In the genomic region with DNA sequence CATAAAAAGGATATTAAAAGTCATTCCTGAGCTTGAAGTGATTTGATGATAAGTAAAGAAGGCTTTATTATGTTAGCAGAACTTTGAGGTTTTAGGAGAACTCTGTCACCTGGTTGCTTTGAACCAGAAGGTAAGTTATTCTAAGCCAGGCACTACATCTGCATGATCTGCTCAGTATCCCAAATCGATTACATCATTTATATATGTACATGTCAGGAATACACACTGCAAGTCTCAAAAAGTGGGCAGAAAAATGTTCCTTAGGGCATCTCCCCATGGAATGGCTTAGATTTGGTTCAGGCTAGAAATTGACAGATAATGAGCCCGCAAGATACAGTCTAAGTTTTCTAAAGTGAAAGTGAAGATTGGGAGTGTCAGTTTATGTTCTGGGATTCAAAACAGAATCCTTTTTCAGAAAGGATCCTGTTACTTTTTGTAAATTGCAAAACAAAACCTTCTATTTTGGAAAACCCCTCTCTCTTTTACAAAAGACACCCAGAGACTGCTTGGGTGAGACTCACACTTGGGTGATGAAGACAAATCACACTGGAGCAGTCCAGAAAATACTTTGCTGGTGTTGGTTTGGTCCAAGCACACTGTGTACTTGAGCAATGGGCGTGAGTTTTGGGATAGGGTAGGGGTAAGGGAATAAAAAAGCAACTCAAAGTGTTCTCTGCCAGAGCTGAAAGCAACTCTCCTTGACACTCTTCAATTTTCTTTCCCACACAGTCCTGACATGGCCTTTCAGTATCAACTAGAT, we compare ENCODE assay signal across 15 cellular contexts.
DNase-seq lines count a peak whose midpoint lies in the region; ATAC-seq and TF ChIP-seq lines count a peak whose summit lies in the region.
"Had no signal": no experiment of that assay in that cellular context is flagged by ENCODE, and none has a peak within 500 bp of the region (broad histone marks: within the 10 kb centered on the region; RNA-seq: fewer than 3 reads in every experiment).

No MANE protein-coding gene starts in this region.

- H2AK9ac ChIP-seq in IMR-90 (replicated peaks; ENCODE audit: low read depth, low read length, poor library complexity) = no peak overlapping the region

- H2BK120ac ChIP-seq in IMR-90 (ENCODE audit: low read depth, low read length) = no peak overlapping the region

- no peak overlapping the region for H3K56ac ChIP-seq in IMR-90 (ENCODE audit: extremely low read depth, insufficient read depth, low read length)

- H3K4me3 ChIP-seq in IMR-90 (ENCODE audit: insufficient read depth, low read depth, low read length) = no peak overlapping the region
- peak overlapping the region; percentile 20 to 26; a peak in 3 of 4 replicates for H3K4me3 ChIP-seq in SK-N-SH (ENCODE audit: low read depth in 2 of 2, low read length in 1 of 2)
- H3K4me3 ChIP-seq in SJCRH30 = no peak overlapping the region
- H3K4me3 ChIP-seq: A549 had no signal

- no peak overlapping the region for H2AK5ac ChIP-seq in IMR-90 (ENCODE audit: low read depth, low read length)

- BruUV-seq in IMR-90 (replicated peaks; lab: Mats Ljungman, UMichigan) = no TSS peak

- no peak overlapping the region for H3K4me3 Mint-ChIP-seq in osteocyte (ENCODE audit: unreplicated experiment)
- H3K4me3 Mint-ChIP-seq: CD8-positive, alpha-beta T cell; IgD-negative memory B cell had no signal

- no peak overlapping the region for H3K4ac ChIP-seq in IMR-90 (ENCODE audit: low read depth, low read length)

- H3K14ac ChIP-seq in IMR-90 (replicated peaks; ENCODE audit: low read depth, low read length) = no peak overlapping the region

- H4K91ac ChIP-seq in IMR-90 (ENCODE audit: insufficient read depth, low read depth, low read length) = no peak overlapping the region

- H3K4me1 Mint-ChIP-seq in osteocyte (ENCODE audit: unreplicated experiment) = peaks cover 47% of the 10 kb centered on the region

- no peak for TF ChIP-seq POLR2A in IMR-90 (IDR thresholded peaks at IDR 0.05; ENCODE audit: low read depth, low read length)

- H3K4me2 ChIP-seq in IMR-90 (ENCODE audit: low read depth, low read length) (no peak overlapping the region; the same call in 1 of the 2 replicates), SK-N-SH (peak overlapping the region; percentile 69)
- H3K4me2 ChIP-seq: A549 had no signal

- no peak overlapping the region for H4K5ac ChIP-seq in IMR-90 (ENCODE audit: low read depth, low read length)

- peaks cover 15% of the 10 kb centered on the region for H3K36me3 Mint-ChIP-seq in osteocyte (ENCODE audit: unreplicated experiment)
- H3K36me3 Mint-ChIP-seq: CD14-positive monocyte; CD8-positive, alpha-beta T cell; IgD-negative memory B cell had no signal

- H3K79me1 ChIP-seq in IMR-90 (ENCODE audit: low read depth in 1 of 2, low read length in 2 of 2) = no peaks in the 10 kb centered on the region

- H3K27ac Mint-ChIP-seq in osteocyte (ENCODE audit: unreplicated experiment) = no peak overlapping the region
- H3K27ac Mint-ChIP-seq: CD14-positive monocyte; CD8-positive, alpha-beta T cell; IgD-negative memory B cell had no signal

- no peaks in the 10 kb centered on the region for H3K9me2 ChIP-seq in SK-N-SH

- intact Hi-C loops in IMR-90 (cut with micrococcal nuclease) = no loop called here
- intact Hi-C loops in sciatic nerve (cut with DNase I) = no loop called here

- no peak overlapping the region for H2BK20ac ChIP-seq in IMR-90 (ENCODE audit: low read depth, low read length)

- no peak overlapping the region; the same call in 2 of the 3 replicates for H2BK15ac ChIP-seq in IMR-90 (ENCODE audit: low read depth, low read length)

- H3K4me1 ChIP-seq in IMR-90 (ENCODE audit: control insufficient read depth, insufficient read depth, low read length) (peaks cover 14% of the 10 kb centered on the region), SK-N-SH (ENCODE audit: control insufficient read depth in 1 of 2, insufficient read depth in 2 of 2, low read depth in 1 of 2, low read length in 1 of 2) (peaks cover 0 to 14% of the 10 kb centered on the region in 2 experiments; a peak in 2 of 4 replicates), SJCRH30 (no peaks in the 10 kb centered on the region)

- TF ChIP-seq RAD21 in IMR-90 (IDR thresholded peaks at IDR 0.05; ENCODE audit: low read length) (no peak), SK-N-SH (IDR thresholded peaks at IDR 0.05; ENCODE audit: low read length) (no peak)

- POLR2A ChIA-PET in IMR-90 (lab: Charles Lee; ENCODE audit: unreplicated experiment) = no interaction called here
- POLR2A ChIA-PET in SK-N-SH (lab: Yijun Ruan, JAX) = no interaction called here

- peaks cover 26% of the 10 kb centered on the region for H3F3A ChIP-seq in SK-N-SH (replicated peaks; ENCODE audit: insufficient read depth)

- H4K8ac ChIP-seq in IMR-90 (ENCODE audit: low read depth in 2 of 2, low read length in 2 of 2) = no peak overlapping the region

- peaks cover 9% of the 10 kb centered on the region for H3K9me3 ChIP-seq in IMR-90 (ENCODE audit: control insufficient read depth, insufficient read depth, low read length)
- H3K9me3 ChIP-seq in SK-N-SH = peaks cover 24% of the 10 kb centered on the region; the same call in 1 of the 2 replicates
- H3K9me3 ChIP-seq in SJCRH30 (replicated peaks) = 0 out of 2 replicates have a peak, but pooled peaks cover 5% of the 10 kb centered on the region

- DNase-seq in IMR-90 = no peak
- no peak for DNase-seq in SK-N-SH
- DNase-seq in sciatic nerve (ENCODE audit: low spot score) = no peak
- no peak for DNase-seq in SJCRH30
- no peak for DNase-seq in osteocyte (ENCODE audit: extremely low spot score, unreplicated experiment)
- DNase-seq in SK-N-DZ (ENCODE audit: low spot score) = no peak
- DNase-seq: CD8-positive, alpha-beta T cell; COR-L47; DMS153; EL; HCEC 1CT had no signal

- H2AFZ ChIP-seq in IMR-90 (replicated peaks; ENCODE audit: low read length, poor library complexity) (no peak overlapping the region), SK-N-SH (ENCODE audit: low read depth) (peak overlapping the region; percentile 56)

- no peaks in the 10 kb centered on the region; the same call in 1 of the 2 replicates for H3K9me1 ChIP-seq in IMR-90 (ENCODE audit: insufficient read depth, low read length)

- H4K20me1 ChIP-seq in IMR-90 (ENCODE audit: insufficient read depth, low read length) = no peaks in the 10 kb centered on the region
- H4K20me1 ChIP-seq in SK-N-SH (ENCODE audit: insufficient read depth) = no peaks in the 10 kb centered on the region

- no CpG with 5 or more reads among the region's 3 CpGs for WGBS in IMR-90 (ENCODE audit: extremely low coverage in 2 of 2, insufficient read length in 1 of 2), 2 experiments
- 11% methylated on average over 3 of the region's 3 CpGs for WGBS in SK-N-SH (ENCODE audit: low lambda C conversion rate)

- in situ Hi-C loops in IMR-90 (cut with MboI; ENCODE audit: low sequenced_read_pairs) = no loop called here

- H3K27me3 ChIP-seq in IMR-90 (ENCODE audit: control insufficient read depth, insufficient read depth, low read length) = no peaks in the 10 kb centered on the region
- no peaks in the 10 kb centered on the region for H3K27me3 ChIP-seq in SK-N-SH (ENCODE audit: insufficient read depth)
- peaks cover 13% of the 10 kb centered on the region for H3K27me3 ChIP-seq in SJCRH30

- no peak overlapping the region for H3K9ac ChIP-seq in IMR-90 (ENCODE audit: low read depth, low read length)
- H3K9ac ChIP-seq in SK-N-SH = peak overlapping the region; percentile 37; the same call in 1 of the 2 replicates

- H3K23ac ChIP-seq in IMR-90 (ENCODE audit: low read depth, low read length) = no peak overlapping the region

- no peak for TF ChIP-seq CTCF in IMR-90 (conservative IDR thresholded peaks at IDR 0.05; ENCODE audit: low read depth, low read length)
- no peak for TF ChIP-seq CTCF in SK-N-SH (IDR thresholded peaks at IDR 0.05)
- TF ChIP-seq CTCF in osteocyte (IDR thresholded peaks at IDR 0.05) = no peak

- CTCF ChIA-PET in IMR-90 (lab: Yijun Ruan, JAX) = interaction anchor here (0.7 kb wide), 1 partner anchor 115 kb away, joined by 7 read pairs; the partner anchor contains the start of gene FOXD1
- CTCF ChIA-PET in SK-N-SH (lab: Yijun Ruan, JAX) = no interaction called here

- H3K79me2 ChIP-seq in SK-N-SH (ENCODE audit: insufficient read depth) = no peaks in the 10 kb centered on the region

- H3K27ac ChIP-seq in IMR-90 (ENCODE audit: insufficient read depth, low read length) = no peak overlapping the region
- no peak overlapping the region; a peak in 1 of 4 replicates for H3K27ac ChIP-seq in SK-N-SH (ENCODE audit: low read depth in 2 of 2, low read length in 1 of 2)
- no peak overlapping the region for H3K27ac ChIP-seq in SJCRH30
- H3K27ac ChIP-seq: A549 had no signal

- H2BK5ac ChIP-seq in IMR-90 (ENCODE audit: low read depth, low read length, poor library complexity, severe bottlenecking) = no peak overlapping the region

- H3K9me3 Mint-ChIP-seq in osteocyte (ENCODE audit: unreplicated experiment) = peaks cover 26% of the 10 kb centered on the region

- H3K27me3 Mint-ChIP-seq in osteocyte (ENCODE audit: unreplicated experiment) = no peaks in the 10 kb centered on the region

- H3K18ac ChIP-seq in IMR-90 (ENCODE audit: low read depth, low read length) = 0 out of 2 replicates have a peak overlapping the region, but pooled peaks have one; percentile 20

- no peak for TF ChIP-seq EP300 in SK-N-SH (IDR thresholded peaks at IDR 0.05; ENCODE audit: borderline replicate concordance in 1 of 2, low read depth in 1 of 2, low read length in 1 of 2)

- H3K36me3 ChIP-seq in IMR-90 (ENCODE audit: control insufficient read depth, insufficient read depth, low read length) (no peaks in the 10 kb centered on the region), SK-N-SH (replicated peaks in 1 of 2; ENCODE audit: control insufficient read depth in 1 of 2, insufficient read depth in 2 of 2, low read length in 1 of 2) (no peaks in the 10 kb centered on the region), SJCRH30 (no peaks in the 10 kb centered on the region)

- ATAC-seq in IMR-90 (ENCODE audit: low read depth) (no peak), sciatic nerve (peak; percentile 56), GM19397 (IDR thresholded peaks at IDR 0.05; ENCODE audit: unreplicated experiment) (no peak)
- ATAC-seq: A549; CD8-positive, alpha-beta T cell had no signal

- dilution Hi-C loops in IMR-90 (cut with HindIII; ENCODE audit: low sequenced_read_pairs, unreplicated experiment) = no loop called here

TF ChIP-seq in IMR-90, 13 proteins besides CTCF, POLR2A, EP300 and RAD21 (continues in another document):
- TF ChIP-seq NFE2L2 (IDR thresholded peaks at IDR 0.05; ENCODE audit: low read depth, low read length) (no peak), MAFK (IDR thresholded peaks at IDR 0.05; ENCODE audit: low read depth, low read length) (no peak), BHLHE40 (IDR thresholded peaks at IDR 0.05; ENCODE audit: low read depth, low read length) (no peak), CEBPB (IDR thresholded peaks at IDR 0.05; ENCODE audit: low read depth, low read length) (no peak), FOS (IDR thresholded peaks at IDR 0.05; ENCODE audit: low read depth, low read length) (no peak)

TF ChIP-seq in SK-N-SH, 30 proteins besides CTCF, POLR2A, EP300 and RAD21 (continues in another document):
- no peak for TF ChIP-seq MXI1 (IDR thresholded peaks at IDR 0.05; ENCODE audit: low read depth, low read length)
- no peak for TF ChIP-seq NRF1 (IDR thresholded peaks at IDR 0.05; ENCODE audit: low read depth, low read length)
- TF ChIP-seq FOXM1 (IDR thresholded peaks at IDR 0.05; ENCODE audit: low read depth) = no peak
- TF ChIP-seq RXRA (IDR thresholded peaks at IDR 0.05; ENCODE audit: borderline replicate concordance, low read depth) = no peak
- no peak for TF ChIP-seq POLR2AphosphoS5 (IDR thresholded peaks at IDR 0.05; ENCODE audit: low read depth, low read length)

Comparison
In these comparisons a context has a peak if more than half of its experiments do, and no peak if none do; other contexts are left out.
1. H3K4me3 ChIP-seq: peak in SK-N-SH (2 of 2); none in IMR-90 (single experiment) and SJCRH30 (single experiment).